In the genomic region with DNA sequence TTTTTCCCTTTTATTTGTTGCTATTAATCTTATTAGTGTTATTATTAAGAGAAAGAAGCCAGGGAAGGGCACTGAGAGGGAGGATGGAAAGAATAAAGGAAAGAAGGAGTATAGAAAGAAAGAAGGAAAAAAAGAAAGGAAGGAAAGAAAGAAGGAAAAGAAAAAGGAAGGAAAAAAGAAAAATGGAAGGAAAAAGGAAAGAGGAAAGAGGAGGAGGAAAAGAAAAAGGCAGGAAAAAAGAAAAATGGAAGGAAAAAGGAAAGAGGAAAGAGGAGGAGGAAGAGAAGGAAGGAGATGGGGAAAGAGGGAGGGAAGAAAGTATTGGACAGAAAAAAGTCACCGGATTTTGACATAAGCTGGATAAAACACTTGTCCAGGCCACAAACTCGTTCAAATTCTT, we compare ENCODE assay signal across 20 cellular contexts. TPM values are rescaled to one million over a fixed set of nuclear protein-coding genes. Genes with fewer than 3 reads are reported as not detected.
DNase-seq lines count a peak whose midpoint lies in the region; ATAC-seq, FAIRE-seq and TF ChIP-seq lines count a peak whose summit lies in the region.
"Had no signal": no experiment of that assay in that cellular context is flagged by ENCODE, and none has a peak within 500 bp of the region (broad histone marks: within the 10 kb centered on the region; RNA-seq: fewer than 3 reads in every experiment).

No MANE protein-coding gene starts in this region.

- FAIRE-seq in A549 (lab: Jason Lieb, UNC) (no peak), K562 (lab: Jason Lieb, UNC) (no peak)
- FAIRE-seq: GM12892, GM18507 had no signal

- H3K4me3 ChIP-seq in A549: peak overlapping the region; percentile 18; the same call in 1 of the 3 replicates
- no peak overlapping the region for H3K4me3 ChIP-seq in HCT116 (replicated peaks in 1 of 2; ENCODE audit: low read depth in 1 of 2, low read length in 2 of 2)
- no peak overlapping the region for H3K4me3 ChIP-seq in PC-9
- H3K4me3 ChIP-seq in K562: no peak overlapping the region
- H3K4me3 ChIP-seq: GM23248, HAP-1 had no signal

- H3K4me2 ChIP-seq in A549: peak overlapping the region; percentile 80
- peak overlapping the region; percentile 53 for H3K4me2 ChIP-seq in HCT116 (ENCODE audit: low read length)
- peak overlapping the region; percentile 77 for H3K4me2 ChIP-seq in PC-9
- H3K4me2 ChIP-seq in K562 (ENCODE audit: insufficient read depth, low read length): no peak overlapping the region

- no peak for DNase-seq in A549 (ENCODE audit: low read depth in 1 of 2, low spot score in 1 of 2)
- DNase-seq in HCT116 (ENCODE audit: low read depth, low spot score): no peak
- no peak for DNase-seq in PC-9
- no peak for DNase-seq in K562 (ENCODE audit: extremely low read depth in 1 of 4, low spot score in 3 of 4)
- no peak for DNase-seq in immature natural killer cell
- no peak for DNase-seq in T1000 (lab: John Stamatoyannopoulos, UW)
- DNase-seq in cardiac septum (ENCODE audit: low spot score): no peak
- DNase-seq in NCI-H1930 (lab: John Stamatoyannopoulos, UW): no peak
- DNase-seq: 8988T; ACHN; CD4-positive, alpha-beta memory T cell; DMS153; DMS79; GDM1; GM23248; HFFc6 had no signal

- no peaks in the 10 kb centered on the region for H3K36me3 Mint-ChIP-seq in immature natural killer cell
- H3K36me3 Mint-ChIP-seq: CD4-positive, alpha-beta memory T cell had no signal

- H3K9me3 ChIP-seq in A549 (no peaks in the 10 kb centered on the region), HCT116 (ENCODE audit: control insufficient read depth in 1 of 2, insufficient read depth in 1 of 2, low read depth in 1 of 2, low read length in 2 of 2) (no peaks in the 10 kb centered on the region), PC-9 (ENCODE audit: insufficient read depth, low read depth) (no peaks in the 10 kb centered on the region), K562 (replicated peaks; ENCODE audit: control insufficient read depth, insufficient read depth, low read depth, low read length) (no peaks in the 10 kb centered on the region)
- H3K9me3 ChIP-seq: HAP-1 had no signal

- H4K20me1 ChIP-seq in HCT116 (ENCODE audit: insufficient read depth): no peaks in the 10 kb centered on the region
- H4K20me1 ChIP-seq in PC-9 (ENCODE audit: insufficient read depth): no peaks in the 10 kb centered on the region
- H4K20me1 ChIP-seq in K562 (replicated peaks; ENCODE audit: control insufficient read depth, insufficient read depth, low read length): no peaks in the 10 kb centered on the region

- intact Hi-C loops in HCT116 (cut with micrococcal nuclease) (loop anchor here (5.0 kb wide), 1 partner anchor 342 kb away; no protein-coding TSS in a partner anchor), PC-9 (cut with micrococcal nuclease; ENCODE audit: unreplicated experiment) (no loop called here), K562 (cut with micrococcal nuclease) (no loop called here), cardiac septum (cut with DNase I) (no loop called here)

- no peaks in the 10 kb centered on the region for H3K9me2 ChIP-seq in HCT116 (ENCODE audit: insufficient read depth)
- no peaks in the 10 kb centered on the region for H3K9me2 ChIP-seq in PC-9 (ENCODE audit: insufficient read depth)

- ATAC-seq in A549 (no peak; a peak in 2 of 6 replicates), HCT116 (no peak), K562 (no peak)

- H3K27ac Mint-ChIP-seq in immature natural killer cell: no peak overlapping the region
- H3K27ac Mint-ChIP-seq: CD4-positive, alpha-beta memory T cell; HFFc6 had no signal

- H3F3A ChIP-seq in PC-9 (ENCODE audit: insufficient read depth, low read depth): no peaks in the 10 kb centered on the region

- H3K4me3 Mint-ChIP-seq in immature natural killer cell: no peak overlapping the region
- H3K4me3 Mint-ChIP-seq: HFFc6 had no signal

- TF ChIP-seq POLR2A in A549 (IDR thresholded peaks at IDR 0.05; ENCODE audit: low read length) (no peak), HCT116 (IDR thresholded peaks at IDR 0.05; ENCODE audit: borderline replicate concordance, extremely low read depth, insufficient read depth, insufficient read length) (no peak), K562 (conservative IDR thresholded peaks at IDR 0.05) (no peak)

- no peak overlapping the region for H3K9ac ChIP-seq in HCT116 (ENCODE audit: low read length)
- no peak overlapping the region for H3K9ac ChIP-seq in K562 (ENCODE audit: insufficient read depth in 1 of 2, low read depth in 2 of 2, low read length in 2 of 2)
- H3K9ac ChIP-seq: GM23248 had no signal

- in situ Hi-C loops in K562 (cut with MboI): loop anchor here (25.0 kb wide), 1 partner anchor 912 kb away; no protein-coding TSS in a partner anchor

- no peaks in the 10 kb centered on the region for H3K4me1 Mint-ChIP-seq in immature natural killer cell

- TF ChIP-seq RAD21 in A549 (conservative IDR thresholded peaks at IDR 0.05 in 1 of 2, IDR thresholded peaks at IDR 0.05 in 1 of 2) (no peak), HCT116 (IDR thresholded peaks at IDR 0.05; ENCODE audit: low read depth) (no peak), K562 (CRISPR knock-in tag; conservative IDR thresholded peaks at IDR 0.05 in 1 of 2, IDR thresholded peaks at IDR 0.05 in 1 of 2) (no peak)

- H2AFZ ChIP-seq in HCT116 (ENCODE audit: low read depth, low read length, poor library complexity, severe bottlenecking): peak overlapping the region; percentile 90
- peak overlapping the region; percentile 64 for H2AFZ ChIP-seq in PC-9
- H2AFZ ChIP-seq in K562 (ENCODE audit: low read depth, low read length): peak overlapping the region; percentile 47; the same call in 1 of the 2 replicates
- H2AFZ ChIP-seq: GM23248 had no signal

- H3K27me3 ChIP-seq in HCT116 (ENCODE audit: insufficient read depth, low read length) (no peaks in the 10 kb centered on the region), PC-9 (ENCODE audit: insufficient read depth, low read depth) (no peaks in the 10 kb centered on the region), K562 (ENCODE audit: control insufficient read depth in 2 of 2, insufficient read depth in 2 of 2, low read length in 2 of 2) (no peaks in the 10 kb centered on the region)

- H3K9me3 Mint-ChIP-seq in immature natural killer cell: no peaks in the 10 kb centered on the region
- H3K9me3 Mint-ChIP-seq: CD4-positive, alpha-beta memory T cell; HFFc6 had no signal

- no peaks in the 10 kb centered on the region for H3K79me2 ChIP-seq in HCT116 (ENCODE audit: insufficient read depth, low read length)
- H3K79me2 ChIP-seq in PC-9 (ENCODE audit: low read depth): no peaks in the 10 kb centered on the region
- no peaks in the 10 kb centered on the region for H3K79me2 ChIP-seq in K562 (ENCODE audit: control insufficient read depth, insufficient read depth, low read length)

- TF ChIP-seq CTCF in A549 (IDR thresholded peaks at IDR 0.05) (no peak), HCT116 (IDR thresholded peaks at IDR 0.05 in 2 of 3, conservative IDR thresholded peaks at IDR 0.05 in 1 of 3; ENCODE audit: borderline replicate concordance in 1 of 3, insufficient read depth in 1 of 3, low read depth in 2 of 3, low read length in 2 of 3) (no peak), PC-9 (conservative IDR thresholded peaks at IDR 0.05) (no peak), K562 (IDR thresholded peaks at IDR 0.05 in 2 of 3, conservative IDR thresholded peaks at IDR 0.05 in 1 of 3; ENCODE audit: insufficient read depth in 2 of 3, low read depth in 1 of 3, low read length in 3 of 3) (no peak)

- H3K4me1 ChIP-seq in A549 (peaks cover 22% of the 10 kb centered on the region; the same call in 2 of the 3 replicates), HCT116 (ENCODE audit: control insufficient read depth in 1 of 2, insufficient read depth in 2 of 2, low read length in 2 of 2) (peaks cover 5 to 10% of the 10 kb centered on the region in 2 experiments; a peak in 2 of 4 replicates), PC-9 (replicated peaks; ENCODE audit: insufficient read depth) (peaks cover 8% of the 10 kb centered on the region; the same call in 1 of the 2 replicates), K562 (replicated peaks in 1 of 2; ENCODE audit: control insufficient read depth in 2 of 2, insufficient read depth in 2 of 2, low read length in 2 of 2) (no peaks in the 10 kb centered on the region)
- H3K4me1 ChIP-seq: HAP-1 had no signal

- CTCF ChIA-PET in A549 (lab: Yijun Ruan, JAX): interaction anchor here (0.6 to 3.8 kb wide), 42 partner anchors 11 to 1568 kb away, joined by 3 to 47 read pairs (median 4); no protein-coding TSS in a partner anchor
- CTCF ChIA-PET in HCT116 (lab: Charles Lee): interaction anchor here (0.8 to 3.3 kb wide), 14 partner anchors 9 to 1444 kb away, joined by 3 to 26 read pairs (median 4); no protein-coding TSS in a partner anchor
- CTCF ChIA-PET in PC-9 (lab: Charles Lee): interaction anchor here (0.7 to 2.1 kb wide), 3 partner anchors 18 to 341 kb away, joined by 3 to 11 read pairs (median 5); no protein-coding TSS in a partner anchor
- CTCF ChIA-PET in K562 (lab: Yijun Ruan, JAX; ENCODE audit: low intra/inter-chr PET ratio): interaction anchor here (1.6 to 1.8 kb wide), 2 partner anchors 328 to 367 kb away, joined by 8 to 11 read pairs; no protein-coding TSS in a partner anchor

- no peak for TF ChIP-seq EP300 in A549 (IDR thresholded peaks at IDR 0.05)
- TF ChIP-seq EP300 in K562 (IDR thresholded peaks at IDR 0.05; ENCODE audit: low read length): no peak

- peaks cover 0 to 8% (median 5%) of the 10 kb centered on the region in 3 donors for H3K27me3 Mint-ChIP-seq in immature natural killer cell (ENCODE audit: low read depth in 3 of 3)

- H3K27ac ChIP-seq in A549: peak overlapping the region; percentile 57 to 77
- no peak overlapping the region for H3K27ac ChIP-seq in HCT116 (ENCODE audit: low read depth, low read length)
- no peak overlapping the region for H3K27ac ChIP-seq in PC-9
- H3K27ac ChIP-seq in K562 (ENCODE audit: extremely low read depth, low read depth, low read length): no peak overlapping the region
- H3K27ac ChIP-seq: C4-2B, GM23248 had no signal

- POLR2A ChIA-PET in A549 (lab: Yijun Ruan, JAX) (interaction anchor here (0.6 to 1.0 kb wide), 2 partner anchors 266 to 342 kb away, joined by 3 to 4 read pairs; no protein-coding TSS in a partner anchor), HCT116 (lab: Charles Lee) (interaction anchor here (1.3 kb wide), 1 partner anchor 342 kb away, joined by 3 read pairs; no protein-coding TSS in a partner anchor), PC-9 (lab: Charles Lee; ENCODE audit: unreplicated experiment) (no interaction called here), K562 (lab: Yijun Ruan, JAX) (no interaction called here)

- 6% methylated on average over 2 of the region's 2 CpGs for WGBS in A549 (ENCODE audit: missing lambda C conversion rate)
- 0% methylated on average over 2 of the region's 2 CpGs for WGBS in K562 (ENCODE audit: insufficient coverage, low coverage, missing lambda C conversion rate)

- no peaks in the 10 kb centered on the region for H3K36me3 ChIP-seq in HCT116 (ENCODE audit: control insufficient read depth in 1 of 2, insufficient read depth in 2 of 2, low read length in 2 of 2)
- H3K36me3 ChIP-seq in PC-9 (ENCODE audit: low read depth): no peaks in the 10 kb centered on the region
- no peaks in the 10 kb centered on the region for H3K36me3 ChIP-seq in K562 (ENCODE audit: control insufficient read depth, insufficient read depth, low read length)
- H3K36me3 ChIP-seq: HAP-1 had no signal

- RAD21 ChIA-PET in HCT116 (lab: Charles Lee; ENCODE audit: low non-redundant PET in 1 of 2, low total read pairs in 2 of 2, uncharacterized antibody in 2 of 2, unreplicated experiment in 2 of 2): interaction anchor here (0.5 to 1.4 kb wide), 3 partner anchors 99 to 342 kb away, joined by 3 to 7 read pairs (median 3); no protein-coding TSS in a partner anchor

- no peaks in the 10 kb centered on the region for H3K9me1 ChIP-seq in K562 (ENCODE audit: control insufficient read depth, insufficient read depth, low read length)

- no TSS peak for BruUV-seq in HCT116 (replicated peaks; lab: Mats Ljungman, UMichigan)
- no TSS peak for BruUV-seq in PC-9 (replicated peaks; lab: Mats Ljungman, UMichigan)
- no TSS peak for BruUV-seq in K562 (replicated peaks; lab: Mats Ljungman, UMichigan)

RNA-seq across cellular contexts. Expression of gene ANXA1, which starts 47.8 kb away (rescaled TPM):
- polyA plus RNA-seq in A549 (2011; rRNA removed) (1,630 and 1,990 TPM in 2 replicates), A549 (2017; fragmentation: RNase III; extraction: RNeasy Plus Mini Kit Qiagen cat#74134 plus additional on column Dnase treatment) (1,437 to 1,601 TPM (median 1,494 TPM) in 3 replicates), K562 (2011; rRNA removed) (560 and 820 TPM in 2 replicates), K562 (2014; fragmentation: Illumina TruSeq; extraction: Trizol) (603 and 620 TPM in 2 replicates), K562 (2014; fragmentation: Nextera tagmentation; extraction: Ambion mirVana) (1,000 to 10,000 TPM in 1 of 2 experiments, 100 to 1,000 TPM in 1; 940 to 1,298 TPM), K562 (2014; rRNA removed) (529 and 544 TPM in 2 replicates), immature natural killer cell (100 to 1,000 TPM; 426 to 769 (median 538) TPM)
- 803 and 959 TPM in 2 replicates for polyA plus RNA-seq in A549 (2012; cell fraction: cytosol; rRNA removed)
- polyA plus RNA-seq in A549 (2012; cell fraction: nucleus; rRNA removed): 455 and 518 TPM in 2 replicates
- polyA minus RNA-seq in A549 (2011; rRNA and poly(A)+ RNA removed): 502 and 534 TPM in 2 replicates
- total RNA-seq in HCT116 (2021; ENCODE audit: unreplicated experiment) (486 TPM), PC-9 (2021) (653 and 753 TPM in 2 replicates), K562 (2014; rRNA removed) (395 and 406 TPM in 2 replicates), K562 (2014; rRNA removed; fragmentation: Illumina TruSeq; extraction: Trizol) (699 and 816 TPM in 2 replicates), K562 (2015; rRNA removed; fragmentation: Illumina TruSeq; extraction: Trizol) (445 and 472 TPM in 2 replicates), K562 (2021) (407 and 423 TPM in 2 replicates), cardiac septum (42.7 TPM)
- polyA plus RNA-seq in HCT116 (2012): 380 and 384 TPM in 2 replicates
- total RNA-seq in K562 (2011; cell fraction: chromatin; rRNA removed; ENCODE audit: low replicate concordance): 84.5 and 286 TPM in 2 replicates
- total RNA-seq in K562 (2011; cell fraction: nucleolus; rRNA removed): 63.2 and 89.4 TPM in 2 replicates
- total RNA-seq in K562 (2011; cell fraction: nucleoplasm; rRNA removed): 161 and 202 TPM in 2 replicates
- polyA plus RNA-seq in K562 (2011; cell fraction: cytosol; rRNA removed): 136 and 244 TPM in 2 replicates
- 168 and 258 TPM in 2 replicates for polyA plus RNA-seq in K562 (2011; cell fraction: nucleus; rRNA removed)
- 427 and 491 TPM in 2 replicates for polyA plus RNA-seq in K562 (2012)
- 415 and 433 TPM in 2 replicates for polyA minus RNA-seq in K562 (2011; rRNA and poly(A)+ RNA removed)
- 143 and 163 TPM in 2 replicates for polyA minus RNA-seq in K562 (2011; cell fraction: cytosol; rRNA and poly(A)+ RNA removed)
- polyA minus RNA-seq in K562 (2011; cell fraction: nucleus; rRNA and poly(A)+ RNA removed): 111 and 232 TPM in 2 replicates

Comparison
In these comparisons a context has a peak if more than half of its experiments do, and no peak if none do; other contexts are left out.
1. H3K27ac ChIP-seq: peak in A549 (2 of 2); none in HCT116 (single experiment), PC-9 (single experiment) and K562 (single experiment).
2. POLR2A ChIA-PET loops: an anchor here in A549 (0.6 to 1.0 kb wide) and HCT116 (1.3 kb wide); none called in PC-9 and K562.
3. Peak in every context shown above with its lines, with median percentiles within 50 percentile points of each other: H2AFZ ChIP-seq.